Comparison of ENCODE assay signal across 22 cellular contexts in genomic region chr2:126637393-126637792, GRCh38. TPM values are rescaled to one million over a fixed set of nuclear protein-coding genes. Genes with fewer than 3 reads are reported as not detected.
A peak's percentile ranks its signal among the peaks of the same experiment; 100 is the strongest.
DNase-seq lines count a peak whose midpoint lies in the region; ATAC-seq and TF ChIP-seq lines count a peak whose summit lies in the region.
"Had no signal": no experiment of that assay in that cellular context is flagged by ENCODE, and none has a peak within 500 bp of the region (broad histone marks: within the 10 kb centered on the region; RNA-seq: fewer than 3 reads in every experiment).

No MANE protein-coding gene starts in this region.

- H3K27ac ChIP-seq in dorsolateral prefrontal cortex, result no peak overlapping the region
- H3K27ac ChIP-seq: PC-9 had no signal

- no peaks in the 10 kb centered on the region for H3K36me3 Mint-ChIP-seq in activated T-cell treated with anti-CD3 and anti-CD28 coated beads, Interleukin-2, amount 50 U/mL, for 72 hours (ENCODE audit: insufficient read depth in 2 of 2)
- H3K36me3 Mint-ChIP-seq: CD14-positive monocyte, T-cell had no signal

- no peak overlapping the region for H3K4me3 ChIP-seq in dorsolateral prefrontal cortex
- H3K4me3 ChIP-seq: PC-9 had no signal

- H3K27ac Mint-ChIP-seq in activated T-cell treated with anti-CD3 and anti-CD28 coated beads, Interleukin-2, amount 50 U/mL, for 72 hours, result peak overlapping the region; percentile 6
- H3K27ac Mint-ChIP-seq: T-cell; T-helper 2 cell treated with Interferon-gamma antibody and Interleukin-4, amounts not matched to agents 5 μg/mL and 100 μg/mL, for 36 hours had no signal

- H3K27me3 ChIP-seq in dorsolateral prefrontal cortex, result no peaks in the 10 kb centered on the region

- H3K4me3 Mint-ChIP-seq in activated T-cell treated with anti-CD3 and anti-CD28 coated beads, Interleukin-2, amount 50 U/mL, for 72 hours, result no peak overlapping the region
- H3K4me3 Mint-ChIP-seq: CD14-positive monocyte; T-cell; T-helper 2 cell treated with Interferon-gamma antibody and Interleukin-4, amounts not matched to agents 5 μg/mL and 100 μg/mL, for 36 hours had no signal

- intact Hi-C loops in dorsolateral prefrontal cortex (cut with DNase I), result no loop called here

- no peak for DNase-seq in activated T-cell treated with anti-CD3 and anti-CD28 coated beads, Interleukin-2, amount 50 U/mL, for 72 hours
- no peak for DNase-seq in activated T-cell treated with anti-CD3 and anti-CD28 coated beads, Interleukin-2, amount 50 U/mL, for 48 hours
- DNase-seq in OCI-M1 (lab: John Stamatoyannopoulos, UW) (peak; percentile 43), NCI-H2171 (lab: John Stamatoyannopoulos, UW) (no peak), dorsolateral prefrontal cortex (no peak), islet precursor cell (no peak)
- DNase-seq: Calu3, DND-41, NCI-H2029, NCI-H446 treated with DMSO at 0.1 percent for 48 hours, NCI-H526, NCI-H82, PC-9, T-cell had no signal

- H3K9me3 Mint-ChIP-seq in activated T-cell treated with anti-CD3 and anti-CD28 coated beads, Interleukin-2, amount 50 U/mL, for 72 hours, result no peaks in the 10 kb centered on the region
- H3K9me3 Mint-ChIP-seq: CD14-positive monocyte; T-cell; T-helper 2 cell treated with Interferon-gamma antibody and Interleukin-4, amounts not matched to agents 5 μg/mL and 100 μg/mL, for 36 hours had no signal

- ATAC-seq in activated T-cell treated with anti-CD3 and anti-CD28 coated beads, Interleukin-2, amount 50 U/mL, for 72 hours (replicated peaks in 1 of 2), result no peak
- peak; percentile 43 for ATAC-seq in GM18868 (IDR thresholded peaks at IDR 0.05; ENCODE audit: unreplicated experiment)
- ATAC-seq: HCT116, HepG2, Right ventricle myocardium inferior, T-cell had no signal

- H3K27me3 Mint-ChIP-seq in activated T-cell treated with anti-CD3 and anti-CD28 coated beads, Interleukin-2, amount 50 U/mL, for 72 hours (ENCODE audit: low read depth), result no peaks in the 10 kb centered on the region

- H3K4me1 Mint-ChIP-seq in activated T-cell treated with anti-CD3 and anti-CD28 coated beads, Interleukin-2, amount 50 U/mL, for 72 hours (ENCODE audit: low read depth), result no peaks in the 10 kb centered on the region

- TF ChIP-seq CTCF in dorsolateral prefrontal cortex (IDR thresholded peaks at IDR 0.05 in 54 of 56, conservative IDR thresholded peaks at IDR 0.05 in 2 of 56; ENCODE audit: low read depth in 1 of 56, partially characterized antibody in 56 of 56), result no peak

RNA-seq across cellular contexts. Expression of gene GYPC, which starts 18.6 kb away (rescaled TPM):
- total RNA-seq in activated T-cell treated with anti-CD3 and anti-CD28 coated beads, Interleukin-2, amount 50 U/mL, for 72 hours, result 100 to 1,000 TPM; 144 to 148 TPM
- total RNA-seq in dorsolateral prefrontal cortex, result 10 to 100 TPM in 36 of 120 experiments, 1 to 10 TPM in 84; 2.7 to 22.3 (median 8.4) TPM
- total RNA-seq: Calu3, HepG2, HT1080, MCF 10A, PC-9 had no signal

Comparison
In these comparisons a context has a peak if more than half of its experiments do, and no peak if none do; other contexts are left out.
1. RNA of gene GYPC, which starts 18.6 kb away (total RNA-seq): 144 to 148 TPM in activated T-cell treated with anti-CD3 and anti-CD28 coated beads, Interleukin-2, amount 50 U/mL, for 72 hours; 2.7 to 22.3 TPM in dorsolateral prefrontal cortex; every median in the first group is over 4 times any median in the second.